In genomic region chr19:39351537-39352037, GRCh38 we compare ENCODE assay signal across 1 cellular context.
TF ChIP-seq lines count a peak whose summit lies in the region.

No MANE protein-coding gene starts in this region.

TF ChIP-seq in K562, 482 proteins besides CTCF, POLR2A, EP300 and RAD21 (continued from another document):
- TF ChIP-seq NR2C1 (IDR thresholded peaks at IDR 0.05), result no peak
- no peak for TF ChIP-seq NR2C1 (tag; IDR thresholded peaks at IDR 0.05)
- no peak for TF ChIP-seq GTF2E2 (tag; IDR thresholded peaks at IDR 0.05)
- no peak for TF ChIP-seq ZNF75A (CRISPR knock-in tag; IDR thresholded peaks at IDR 0.05)
- TF ChIP-seq HMG20B (CRISPR knock-in tag; IDR thresholded peaks at IDR 0.05), result no peak
- no peak for TF ChIP-seq TEAD4 (IDR thresholded peaks at IDR 0.05; ENCODE audit: low read length)
- no peak for TF ChIP-seq TEAD4 (CRISPR knock-in tag; IDR thresholded peaks at IDR 0.05; ENCODE audit: borderline replicate concordance)
- TF ChIP-seq ZKSCAN1 (IDR thresholded peaks at IDR 0.05; ENCODE audit: low read depth, low read length), result no peak
- TF ChIP-seq ZC3H8 (IDR thresholded peaks at IDR 0.05), result no peak
- no peak for TF ChIP-seq SLC30A9 (CRISPR knock-in tag; IDR thresholded peaks at IDR 0.05)
